ENCODE assay signal across 25 cellular contexts in genomic region chr2:73092146-73092783, GRCh38. TPM values are rescaled to one million over a fixed set of nuclear protein-coding genes. Genes with fewer than 3 reads are reported as not detected.
A peak's percentile ranks its signal among the peaks of the same experiment; 100 is the strongest.
DNase-seq lines count a peak whose midpoint lies in the region; ATAC-seq, FAIRE-seq and TF ChIP-seq lines count a peak whose summit lies in the region.
"Had no signal": no experiment of that assay in that cellular context is flagged by ENCODE, and none has a peak within 500 bp of the region (broad histone marks: within the 10 kb centered on the region; RNA-seq: fewer than 3 reads in every experiment).

No MANE protein-coding gene starts in this region.

- H4K20me1 ChIP-seq in hepatocyte (ENCODE audit: insufficient read depth, poor library complexity, severe bottlenecking), result peaks cover 21% of the 10 kb centered on the region

- peak; percentile 61 for DNase-seq in HuH-7.5 (ENCODE audit: low spot score)
- peak; percentile 56 for DNase-seq in SKM-1 treated with dmso at 0.1 percent for 144 hours (lab: John Stamatoyannopoulos, UW; ENCODE audit: unreplicated experiment)
- peak; percentile 62 for DNase-seq in hepatocyte (ENCODE audit: low spot score)
- DNase-seq in progenitor cell of endocrine pancreas (ENCODE audit: low spot score, unreplicated experiment), result no peak
- DNase-seq in GM12892 (ENCODE audit: insufficient read length), result no peak
- DNase-seq in cerebellum (ENCODE audit: low spot score), result no peak
- no peak for DNase-seq in LoVo (ENCODE audit: low spot score)
- DNase-seq: activated CD4-positive, CD25-positive, alpha-beta regulatory T cell; activated CD8-positive, alpha-beta T cell treated with anti-CD3 and anti-CD28 coated beads, Interleukin-2, amount 10 ng/mL, durations not matched to agents 7 days and 5 days; activated naive CD4-positive, alpha-beta T cell treated with anti-CD3 and anti-CD28 coated beads for 36 hours; activated T-cell treated with anti-CD3 and anti-CD28 coated beads, Interleukin-2, amount 50 U/mL, for 1 hour; AML-193; EL; midbrain; NCI-H146; NCI-H69; OCI-M1; psoas muscle; stimulated activated CD4-positive, alpha-beta T cell treated with anti-CD3 and anti-CD28 coated beads, Interleukin-4, amount 100 ng/mL, for 4 hours; T-helper 2 cell had no signal

- H3K27me3 Mint-ChIP-seq in progenitor cell of endocrine pancreas, result no peaks in the 10 kb centered on the region
- H3K27me3 Mint-ChIP-seq: central memory CD8-positive, alpha-beta T cell had no signal

- H3K4me1 ChIP-seq in hepatocyte (ENCODE audit: insufficient read depth), result peaks cover 54% of the 10 kb centered on the region

- H3K9me2 ChIP-seq in hepatocyte (replicated peaks; ENCODE audit: insufficient read depth), result no peaks in the 10 kb centered on the region

- no peaks in the 10 kb centered on the region for H3K27me3 ChIP-seq in hepatocyte

- H3K9me3 ChIP-seq in hepatocyte (ENCODE audit: low read depth), result no peaks in the 10 kb centered on the region
- H3K9me3 ChIP-seq: psoas muscle had no signal

- no peak for ATAC-seq in HG02973 (IDR thresholded peaks at IDR 0.05; ENCODE audit: unreplicated experiment)
- ATAC-seq: activated CD8-positive, alpha-beta T cell treated with anti-CD3 and anti-CD28 coated beads, Interleukin-2, amount 10 ng/mL, durations not matched to agents 7 days and 5 days; psoas muscle had no signal

- H3K9me3 Mint-ChIP-seq in progenitor cell of endocrine pancreas (ENCODE audit: low read depth), result no peaks in the 10 kb centered on the region
- H3K9me3 Mint-ChIP-seq: activated naive CD4-positive, alpha-beta T cell treated with anti-CD3 and anti-CD28 coated beads for 36 hours; central memory CD8-positive, alpha-beta T cell had no signal

- H3K4me2 ChIP-seq in hepatocyte, result peak overlapping the region; percentile 52

- no peak overlapping the region for H3K4me3 ChIP-seq in hepatocyte
- H3K4me3 ChIP-seq: psoas muscle had no signal

- TF ChIP-seq CTCF in hepatocyte (IDR thresholded peaks at IDR 0.05; ENCODE audit: poor library complexity) (no peak), progenitor cell of endocrine pancreas (IDR thresholded peaks at IDR 0.05; ENCODE audit: unreplicated experiment) (no peak)

- H3K36me3 Mint-ChIP-seq in progenitor cell of endocrine pancreas (ENCODE audit: insufficient read depth), result peaks cover 2% of the 10 kb centered on the region

- 62% methylated on average over 7 of the region's 7 CpGs for WGBS in hepatocyte (ENCODE audit: low lambda C conversion rate, missing lambda C conversion rate)

- peaks cover 81% of the 10 kb centered on the region for H3K79me2 ChIP-seq in hepatocyte

- H2AFZ ChIP-seq in hepatocyte, result no peak overlapping the region

- TF ChIP-seq POLR2A in GM12892 (IDR thresholded peaks at IDR 0.05; ENCODE audit: low read depth, low read length), result no peak

- FAIRE-seq in GM12892 (lab: Jason Lieb, UNC), result no peak
- FAIRE-seq: frontal cortex, urothelium cell line had no signal

- peak overlapping the region; percentile 67 for H3K27ac ChIP-seq in hepatocyte
- H3K27ac ChIP-seq: HL-60, psoas muscle had no signal

- H3K36me3 ChIP-seq in hepatocyte (replicated peaks; ENCODE audit: insufficient read depth, low read depth), result no peaks in the 10 kb centered on the region

- H3K27ac Mint-ChIP-seq in progenitor cell of endocrine pancreas, result peak overlapping the region; percentile 75
- H3K27ac Mint-ChIP-seq: activated CD8-positive, alpha-beta T cell treated with anti-CD3 and anti-CD28 coated beads, Interleukin-2, amount 10 ng/mL, durations not matched to agents 7 days and 5 days; activated naive CD4-positive, alpha-beta T cell treated with anti-CD3 and anti-CD28 coated beads for 36 hours had no signal

- peaks cover 21% of the 10 kb centered on the region for H3K4me1 Mint-ChIP-seq in progenitor cell of endocrine pancreas (ENCODE audit: low read depth)

- no peak overlapping the region for H3K4me3 Mint-ChIP-seq in progenitor cell of endocrine pancreas (ENCODE audit: low read depth)
- H3K4me3 Mint-ChIP-seq: activated CD8-positive, alpha-beta T cell treated with anti-CD3 and anti-CD28 coated beads, Interleukin-2, amount 10 ng/mL, durations not matched to agents 7 days and 5 days; activated naive CD4-positive, alpha-beta T cell treated with anti-CD3 and anti-CD28 coated beads for 36 hours; central memory CD8-positive, alpha-beta T cell had no signal

RNA-seq across cellular contexts. Expression of gene RAB11FIP5, which starts 20.5 kb away (rescaled TPM):
- total RNA-seq in hepatocyte (33.7 and 34.7 TPM in 2 replicates), progenitor cell of endocrine pancreas (22.0 and 23.5 TPM in 2 replicates), cerebellum (6.9 TPM)
- 31.1 and 33.5 TPM in 2 replicates for polyA plus RNA-seq in hepatocyte
- 0.53 TPM for polyA plus RNA-seq in GM12892 (2012; ENCODE audit: missing spikeins)

RNA-seq across cellular contexts. Expression of gene SFXN5, which starts 20.8 kb away (rescaled TPM):
- total RNA-seq in hepatocyte, result 25.7 and 34.6 TPM in 2 replicates
- polyA plus RNA-seq in hepatocyte, result 25.8 and 26.1 TPM in 2 replicates
- total RNA-seq in progenitor cell of endocrine pancreas, result 33.1 and 36.0 TPM in 2 replicates
- 2.7 TPM for polyA plus RNA-seq in GM12892 (2012; ENCODE audit: missing spikeins)
- total RNA-seq in cerebellum, result 23.7 TPM

Comparison
In these comparisons a context has a peak if more than half of its experiments do, and no peak if none do; other contexts are left out.
1. DNase-seq: peak in HuH-7.5 (single experiment), SKM-1 treated with dmso at 0.1 percent for 144 hours (single experiment) and hepatocyte (single experiment); none in progenitor cell of endocrine pancreas (single experiment), GM12892 (single experiment), cerebellum (single experiment) and LoVo (single experiment).